Comparison of ENCODE assay signal across 16 cellular contexts in genomic region chr10:5538892-5539651, GRCh38. TPM values are rescaled to one million over a fixed set of nuclear protein-coding genes. Genes with fewer than 3 reads are reported as not detected.
DNase-seq lines count a peak whose midpoint lies in the region; ATAC-seq, FAIRE-seq and TF ChIP-seq lines count a peak whose summit lies in the region.
"Had no signal": no experiment of that assay in that cellular context is flagged by ENCODE, and none has a peak within 500 bp of the region (broad histone marks: within the 10 kb centered on the region; RNA-seq: fewer than 3 reads in every experiment).

No MANE protein-coding gene starts in this region.

- ATAC-seq in A549 (peak in 1 of 2 experiments; percentile 34; a peak in 1 of 6 replicates), Panc1 (peak; percentile 45; the same call in 1 of the 2 replicates)

- H3K27me3 ChIP-seq in Panc1 (ENCODE audit: control insufficient read depth, insufficient read depth, low read length), result no peaks in the 10 kb centered on the region
- no peaks in the 10 kb centered on the region for H3K27me3 ChIP-seq in H7 (ENCODE audit: control insufficient read depth, insufficient read depth, low read length)
- H3K27me3 ChIP-seq: left lung had no signal

- H3K4me3 Mint-ChIP-seq in dendritic cell treated with granulocyte-macrophage colony-stimulating factor and Interleukin-4, amounts not matched to agents 40 ng/mL and 50 ng/mL, for 4 days, result no peak overlapping the region
- H3K4me3 Mint-ChIP-seq in mesothelial cell of epicardium, result no peak overlapping the region
- H3K4me3 Mint-ChIP-seq in activated CD4-positive, alpha-beta T cell treated with anti-CD3 and anti-CD28 coated beads, Interleukin-2, amount 10 ng/mL, durations not matched to agents 7 days and 5 days, result no peak overlapping the region

- H3K4me1 Mint-ChIP-seq in dendritic cell treated with granulocyte-macrophage colony-stimulating factor and Interleukin-4, amounts not matched to agents 40 ng/mL and 50 ng/mL, for 4 days (ENCODE audit: low read depth), result peaks cover 13% of the 10 kb centered on the region
- peaks cover 26% of the 10 kb centered on the region for H3K4me1 Mint-ChIP-seq in mesothelial cell of epicardium
- H3K4me1 Mint-ChIP-seq in activated CD4-positive, alpha-beta T cell treated with anti-CD3 and anti-CD28 coated beads, Interleukin-2, amount 10 ng/mL, durations not matched to agents 7 days and 5 days, result no peaks in the 10 kb centered on the region

- H3K9me3 Mint-ChIP-seq in dendritic cell treated with granulocyte-macrophage colony-stimulating factor and Interleukin-4, amounts not matched to agents 40 ng/mL and 50 ng/mL, for 4 days, result peaks cover 17% of the 10 kb centered on the region
- peaks cover 19% of the 10 kb centered on the region for H3K9me3 Mint-ChIP-seq in mesothelial cell of epicardium
- peaks cover 19% of the 10 kb centered on the region for H3K9me3 Mint-ChIP-seq in activated CD4-positive, alpha-beta T cell treated with anti-CD3 and anti-CD28 coated beads, Interleukin-2, amount 10 ng/mL, durations not matched to agents 7 days and 5 days

- no peak for TF ChIP-seq POLR2A in A549 (IDR thresholded peaks at IDR 0.05; ENCODE audit: low read length)

- peaks cover 9% of the 10 kb centered on the region for H3K4me1 ChIP-seq in A549
- H3K4me1 ChIP-seq in Panc1 (ENCODE audit: control insufficient read depth, insufficient read depth, low read length), result no peaks in the 10 kb centered on the region

- CTCF ChIA-PET in A549 (lab: Yijun Ruan, JAX) (interaction anchor here (1.0 to 1.1 kb wide), 2 partner anchors 12 to 84 kb away, joined by 4 to 5 read pairs; no protein-coding TSS in a partner anchor), Panc1 (lab: Charles Lee) (no interaction called here)
- CTCF ChIA-PET in activated CD4-positive, alpha-beta T cell treated with anti-CD3 and anti-CD28 coated beads, Interleukin-2, amount 10 ng/mL, durations not matched to agents 7 days and 5 days (lab: Charles Lee), result interaction anchor here (1.6 kb wide), 1 partner anchor 9 kb away, joined by 6 read pairs; no protein-coding TSS in a partner anchor

- POLR2A ChIA-PET in A549 (lab: Yijun Ruan, JAX), result interaction anchor here (0.6 kb wide), 1 partner anchor 411 kb away, joined by 12 read pairs; no protein-coding TSS in a partner anchor
- POLR2A ChIA-PET in Panc1 (lab: Charles Lee), result no interaction called here
- POLR2A ChIA-PET in activated CD4-positive, alpha-beta T cell treated with anti-CD3 and anti-CD28 coated beads, Interleukin-2, amount 10 ng/mL, durations not matched to agents 7 days and 5 days (lab: Charles Lee), result no interaction called here

- peaks cover 38% of the 10 kb centered on the region for H3K9me3 ChIP-seq in A549
- H3K9me3 ChIP-seq in Panc1 (ENCODE audit: control insufficient read depth, insufficient read depth, low read depth, low read length), result peaks cover 6% of the 10 kb centered on the region; the same call in 1 of the 2 replicates

- H3K36me3 ChIP-seq in Panc1 (ENCODE audit: control insufficient read depth, insufficient read depth, low read length) (no peaks in the 10 kb centered on the region), H7 (replicated peaks; ENCODE audit: control insufficient read depth, insufficient read depth, low read length) (no peaks in the 10 kb centered on the region)
- H3K36me3 ChIP-seq: left lung had no signal

- H3K27ac Mint-ChIP-seq in dendritic cell treated with granulocyte-macrophage colony-stimulating factor and Interleukin-4, amounts not matched to agents 40 ng/mL and 50 ng/mL, for 4 days, result peak overlapping the region; percentile 31
- peak overlapping the region; percentile 92 for H3K27ac Mint-ChIP-seq in mesothelial cell of epicardium
- H3K27ac Mint-ChIP-seq in activated CD4-positive, alpha-beta T cell treated with anti-CD3 and anti-CD28 coated beads, Interleukin-2, amount 10 ng/mL, durations not matched to agents 7 days and 5 days, result no peak overlapping the region

- H3K4me3 ChIP-seq in A549, result no peak overlapping the region
- H3K4me3 ChIP-seq in Panc1 (ENCODE audit: low read depth in 2 of 2, low read length in 2 of 2), result no peak overlapping the region
- H3K4me3 ChIP-seq in H7 (ENCODE audit: insufficient read depth, low read depth, low read length), result no peak overlapping the region
- H3K4me3 ChIP-seq: left lung had no signal

- peak overlapping the region in 1 of 2 experiments; percentile 66; a peak in 3 of 6 replicates for H3K27ac ChIP-seq in A549
- H3K27ac ChIP-seq in Panc1 (ENCODE audit: low read length), result no peak overlapping the region
- H3K27ac ChIP-seq: left lung had no signal

- no peaks in the 10 kb centered on the region for H3K36me3 Mint-ChIP-seq in dendritic cell treated with granulocyte-macrophage colony-stimulating factor and Interleukin-4, amounts not matched to agents 40 ng/mL and 50 ng/mL, for 4 days (ENCODE audit: low read depth)
- H3K36me3 Mint-ChIP-seq in mesothelial cell of epicardium, result peaks cover 8% of the 10 kb centered on the region
- H3K36me3 Mint-ChIP-seq in activated CD4-positive, alpha-beta T cell treated with anti-CD3 and anti-CD28 coated beads, Interleukin-2, amount 10 ng/mL, durations not matched to agents 7 days and 5 days (ENCODE audit: low read depth), result peaks cover 9% of the 10 kb centered on the region

- H3K27me3 Mint-ChIP-seq in dendritic cell treated with granulocyte-macrophage colony-stimulating factor and Interleukin-4, amounts not matched to agents 40 ng/mL and 50 ng/mL, for 4 days, result peaks cover 5% of the 10 kb centered on the region
- H3K27me3 Mint-ChIP-seq in mesothelial cell of epicardium (ENCODE audit: low read depth), result no peaks in the 10 kb centered on the region
- peaks cover 11% of the 10 kb centered on the region for H3K27me3 Mint-ChIP-seq in activated CD4-positive, alpha-beta T cell treated with anti-CD3 and anti-CD28 coated beads, Interleukin-2, amount 10 ng/mL, durations not matched to agents 7 days and 5 days

- TF ChIP-seq RAD21 in A549 (conservative IDR thresholded peaks at IDR 0.05 in 1 of 2, IDR thresholded peaks at IDR 0.05 in 1 of 2), result no peak

- intact Hi-C loops in Panc1 (cut with micrococcal nuclease; ENCODE audit: unreplicated experiment), result no loop called here
- intact Hi-C loops in dendritic cell treated with granulocyte-macrophage colony-stimulating factor and Interleukin-4, amounts not matched to agents 40 ng/mL and 50 ng/mL, for 4 days (cut with micrococcal nuclease), result no loop called here

- no peak for FAIRE-seq in A549 (lab: Jason Lieb, UNC)
- FAIRE-seq: HTR-8/SVneo had no signal

- 90% methylated on average over 19 of the region's 19 CpGs for WGBS in A549 (ENCODE audit: missing lambda C conversion rate)

- TF ChIP-seq CTCF in A549 (IDR thresholded peaks at IDR 0.05) (no peak), Panc1 (IDR thresholded peaks at IDR 0.05) (no peak), mesothelial cell of epicardium (IDR thresholded peaks at IDR 0.05; ENCODE audit: unreplicated experiment) (no peak)

- no TSS peak for BruUV-seq in Panc1 (replicated peaks; lab: Mats Ljungman, UMichigan)

- in situ Hi-C loops in Panc1 (cut with HindIII; ENCODE audit: low pct_unique_long_range_greater_than_20kb, low sequenced_read_pairs), result no loop called here

- TF ChIP-seq EP300 in A549 (IDR thresholded peaks at IDR 0.05), result no peak

- H3K4me2 ChIP-seq in A549, result peak overlapping the region; percentile 25; the same call in 1 of the 3 replicates

- no peak for DNase-seq in A549 (ENCODE audit: low read depth in 1 of 2, low spot score in 1 of 2)
- DNase-seq in Panc1 (ENCODE audit: low read depth, low spot score), result no peak
- peak in 1 of 2 experiments; percentile 4 for DNase-seq in mesothelial cell of epicardium (ENCODE audit: low spot score in 2 of 2, unreplicated experiment in 2 of 2)
- no peak for DNase-seq in H7
- no peak for DNase-seq in CD1c-positive myeloid dendritic cell (ENCODE audit: extremely low spot score)
- no peak for DNase-seq in activated CD4-positive, alpha-beta T cell treated with anti-CD3 and anti-CD28 coated beads, Interleukin-2, amount 10 ng/mL, durations not matched to agents 7 days and 5 days
- no peak for DNase-seq in NAMALWA (ENCODE audit: low spot score)
- DNase-seq: activated CD8-positive, alpha-beta memory T cell treated with anti-CD3 and anti-CD28 coated beads, Interleukin-2, amount 50 U/mL, for 4 hours; amygdala; effector CD4-positive, alpha-beta T cell; stimulated activated CD4-positive, alpha-beta T cell treated with anti-CD3 and anti-CD28 coated beads, Interleukin-15, amount 100 ng/mL, for 24 hours had no signal

TF ChIP-seq in A549, 52 proteins besides CTCF, POLR2A, EP300 and RAD21:
- TF ChIP-seq BHLHE40 (IDR thresholded peaks at IDR 0.05; ENCODE audit: low read depth, low read length), result no peak
- no peak for TF ChIP-seq MAX (IDR thresholded peaks at IDR 0.05)
- no peak for TF ChIP-seq HOXA7 (CRISPR knock-in tag; IDR thresholded peaks at IDR 0.05)
- TF ChIP-seq POLR2AphosphoS2 (conservative IDR thresholded peaks at IDR 0.05; ENCODE audit: low read length), result no peak
- no peak for TF ChIP-seq PHF8 (IDR thresholded peaks at IDR 0.05; ENCODE audit: borderline replicate concordance, low read depth)
TF ChIP-seq in A549: peak in this region for 0.

RNA-seq across cellular contexts. Expression of gene CALML3, which starts 14.3 kb away (rescaled TPM):
- polyA plus RNA-seq in A549 (2011; rRNA removed) (not detected in 2 replicates), A549 (2017; fragmentation: RNase III; extraction: RNeasy Plus Mini Kit Qiagen cat#74134 plus additional on column Dnase treatment) (not detected in 3 replicates)
- polyA plus RNA-seq in A549 (2012; cell fraction: cytosol; rRNA removed), result 0.01 TPM in 1 of 2 replicates, not detected in the other
- polyA plus RNA-seq in A549 (2012; cell fraction: nucleus; rRNA removed), result not detected in 2 replicates
- not detected in 2 replicates for polyA minus RNA-seq in A549 (2011; rRNA and poly(A)+ RNA removed)
- total RNA-seq in Panc1 (2021; ENCODE audit: unreplicated experiment) (not detected), mesothelial cell of epicardium (0.07 TPM in 1 of 3 replicates, not detected in the others)
- not detected for polyA plus RNA-seq in Panc1 (2012; ENCODE audit: insufficient read length)
- not detected in 2 replicates for total RNA-seq in H7 (2014; rRNA removed; shearing (Covaris generic))
- not detected for total RNA-seq in activated CD4-positive, alpha-beta T cell treated with anti-CD3 and anti-CD28 coated beads, Interleukin-2, amount 10 ng/mL, durations not matched to agents 7 days and 5 days
- total RNA-seq: left lung, NCI-H460, omental fat pad had no signal

RNA-seq across cellular contexts. Expression of gene CALML5, which starts 39.7 kb away (rescaled TPM):
- not detected in 2 replicates for polyA plus RNA-seq in A549 (2011; rRNA removed)
- not detected in 2 replicates for polyA plus RNA-seq in A549 (2012; cell fraction: cytosol; rRNA removed)
- not detected in 2 replicates for polyA plus RNA-seq in A549 (2012; cell fraction: nucleus; rRNA removed)
- not detected in 3 replicates for polyA plus RNA-seq in A549 (2017; fragmentation: RNase III; extraction: RNeasy Plus Mini Kit Qiagen cat#74134 plus additional on column Dnase treatment)
- polyA minus RNA-seq in A549 (2011; rRNA and poly(A)+ RNA removed), result not detected in 2 replicates
- not detected for total RNA-seq in Panc1 (2021; ENCODE audit: unreplicated experiment)
- polyA plus RNA-seq in Panc1 (2012; ENCODE audit: insufficient read length), result not detected
- total RNA-seq in mesothelial cell of epicardium, result 0.42 TPM in 1 of 3 replicates, not detected in the others
- not detected in 2 replicates for total RNA-seq in H7 (2014; rRNA removed; shearing (Covaris generic))
- not detected for total RNA-seq in activated CD4-positive, alpha-beta T cell treated with anti-CD3 and anti-CD28 coated beads, Interleukin-2, amount 10 ng/mL, durations not matched to agents 7 days and 5 days
- total RNA-seq: left lung, NCI-H460, omental fat pad had no signal
